In genomic region chr14:32021341-32021740, GRCh38 we compare ENCODE assay signal across 20 cellular contexts. TPM values are rescaled to one million over a fixed set of nuclear protein-coding genes. Genes with fewer than 3 reads are reported as not detected.
A peak's percentile ranks its signal among the peaks of the same experiment; 100 is the strongest.
DNase-seq lines count a peak whose midpoint lies in the region; ATAC-seq, FAIRE-seq and TF ChIP-seq lines count a peak whose summit lies in the region.
"Had no signal": no experiment of that assay in that cellular context is flagged by ENCODE, and none has a peak within 500 bp of the region (broad histone marks: within the 10 kb centered on the region; RNA-seq: fewer than 3 reads in every experiment).

No MANE protein-coding gene starts in this region.

- H3K27ac ChIP-seq in A549 (peak overlapping the region; percentile 50 to 54; a peak in 4 of 6 replicates), HUES64 (ENCODE audit: low read depth, low read length) (peak overlapping the region; percentile 55; the same call in 1 of the 2 replicates), astrocyte (ENCODE audit: low read depth, low read length) (no peak overlapping the region), mesendoderm (ENCODE audit: low read depth, low read length) (peak overlapping the region; percentile 30)
- H3K27ac ChIP-seq: RWPE1, SJCRH30 had no signal

- no peak for TF ChIP-seq RAD21 in A549 (conservative IDR thresholded peaks at IDR 0.05 in 1 of 2, IDR thresholded peaks at IDR 0.05 in 1 of 2)

- no peak overlapping the region for H3K4me2 ChIP-seq in A549
- H3K4me2 ChIP-seq in astrocyte (ENCODE audit: low read length): no peak overlapping the region
- no peak overlapping the region for H3K4me2 ChIP-seq in mesendoderm (ENCODE audit: low read length)

- no peak overlapping the region for H4K8ac ChIP-seq in mesendoderm (ENCODE audit: low read depth, low read length)

- H3K4me1 Mint-ChIP-seq in astrocyte (ENCODE audit: low read depth, unreplicated experiment): peaks cover under 1% of the 10 kb centered on the region
- H3K4me1 Mint-ChIP-seq in stimulated activated effector memory CD8-positive, alpha-beta T cell treated with anti-CD3 and anti-CD28 coated beads, Interleukin-12 subunit alpha, Interleukin-12 subunit beta, amount 100 ng/mL, for 72 hours: no peaks in the 10 kb centered on the region

- H3K9ac ChIP-seq in HUES64 (ENCODE audit: low read depth, low read length): no peak overlapping the region
- no peak overlapping the region for H3K9ac ChIP-seq in astrocyte (ENCODE audit: low read length)
- no peak overlapping the region for H3K9ac ChIP-seq in mesendoderm (ENCODE audit: low read length)

- H3K4me1 ChIP-seq in A549 (peaks cover under 1% of the 10 kb centered on the region; the same call in 1 of the 3 replicates), HUES64 (ENCODE audit: insufficient read depth, low read length) (peaks cover 8% of the 10 kb centered on the region; the same call in 1 of the 2 replicates), astrocyte (ENCODE audit: insufficient read depth, low read length) (no peaks in the 10 kb centered on the region), mesendoderm (ENCODE audit: control insufficient read depth, low read depth, low read length) (no peaks in the 10 kb centered on the region)
- H3K4me1 ChIP-seq: SJCRH30 had no signal

- no peak for FAIRE-seq in A549 (lab: Jason Lieb, UNC)
- no peak for FAIRE-seq in astrocyte (lab: Jason Lieb, UNC)
- FAIRE-seq: GM12891, GM19239 had no signal

- H2BK120ac ChIP-seq in mesendoderm (ENCODE audit: low read depth, low read length): no peak overlapping the region

- H3K4ac ChIP-seq in mesendoderm (ENCODE audit: low read depth, low read length): no peak overlapping the region

- POLR2A ChIA-PET in A549 (lab: Yijun Ruan, JAX): interaction anchor here (0.9 kb wide), 1 partner anchor 11 kb away, joined by 3 read pairs; no protein-coding TSS in a partner anchor

- no peak overlapping the region for H2BK5ac ChIP-seq in mesendoderm (ENCODE audit: low read length)

- H3K27ac Mint-ChIP-seq in astrocyte (ENCODE audit: unreplicated experiment): peak overlapping the region; percentile 84
- no peak overlapping the region for H3K27ac Mint-ChIP-seq in stimulated activated effector memory CD8-positive, alpha-beta T cell treated with anti-CD3 and anti-CD28 coated beads, Interleukin-12 subunit alpha, Interleukin-12 subunit beta, amount 100 ng/mL, for 72 hours
- H3K27ac Mint-ChIP-seq: HFFc6 had no signal

- ATAC-seq in A549: no peak
- no peak for ATAC-seq in omental fat pad (ENCODE audit: low FRiP score)
- no peak for ATAC-seq in stimulated activated effector memory CD8-positive, alpha-beta T cell treated with anti-CD3 and anti-CD28 coated beads, Interleukin-12 subunit alpha, Interleukin-12 subunit beta, amount 100 ng/mL, for 72 hours
- no peak for ATAC-seq in GM21390 (IDR thresholded peaks at IDR 0.05; ENCODE audit: unreplicated experiment)

- H3K27me3 ChIP-seq in HUES64 (ENCODE audit: insufficient read depth, low read length): no peaks in the 10 kb centered on the region
- H3K27me3 ChIP-seq in astrocyte (ENCODE audit: insufficient read depth, low read length): no peaks in the 10 kb centered on the region
- no peaks in the 10 kb centered on the region for H3K27me3 ChIP-seq in mesendoderm (ENCODE audit: insufficient read depth, low read length, poor library complexity)
- H3K27me3 ChIP-seq: SJCRH30 had no signal

- 90% methylated on average over 3 of the region's 3 CpGs for whole genome bisulfite sequencing in A549 (ENCODE audit: missing lambda C conversion rate)
- 92% methylated on average over 3 of the region's 3 CpGs for WGBS in HUES64
- WGBS in mesendoderm (ENCODE audit: extremely low coverage, insufficient coverage, low lambda C conversion rate): no CpG with 5 or more reads among the region's 3 CpGs

- no peak overlapping the region for H2BK15ac ChIP-seq in mesendoderm (replicated peaks; ENCODE audit: low read depth)

- H3K36me3 ChIP-seq in HUES64 (ENCODE audit: insufficient read depth, low read length): no peaks in the 10 kb centered on the region
- H3K36me3 ChIP-seq in astrocyte (ENCODE audit: insufficient read depth, low read length): no peaks in the 10 kb centered on the region
- no peaks in the 10 kb centered on the region for H3K36me3 ChIP-seq in mesendoderm (ENCODE audit: control insufficient read depth, insufficient read depth, low read length)
- H3K36me3 ChIP-seq: SJCRH30 had no signal

- H3K79me2 ChIP-seq in astrocyte (ENCODE audit: insufficient read depth, low read length): no peaks in the 10 kb centered on the region
- no peaks in the 10 kb centered on the region for H3K79me2 ChIP-seq in mesendoderm (ENCODE audit: control insufficient read depth, insufficient read depth, low read length)

- no peaks in the 10 kb centered on the region for H3K9me3 Mint-ChIP-seq in astrocyte (ENCODE audit: unreplicated experiment)
- no peaks in the 10 kb centered on the region for H3K9me3 Mint-ChIP-seq in stimulated activated effector memory CD8-positive, alpha-beta T cell treated with anti-CD3 and anti-CD28 coated beads, Interleukin-12 subunit alpha, Interleukin-12 subunit beta, amount 100 ng/mL, for 72 hours
- H3K9me3 Mint-ChIP-seq: HFFc6 had no signal

- H3K18ac ChIP-seq in mesendoderm (ENCODE audit: low read length): no peak overlapping the region

- H2AFZ ChIP-seq in astrocyte (ENCODE audit: low read depth, low read length): no peak overlapping the region

- no peak overlapping the region for H2AK5ac ChIP-seq in mesendoderm (ENCODE audit: low read length)

- H3K4me3 ChIP-seq in A549: no peak overlapping the region
- no peak overlapping the region for H3K4me3 ChIP-seq in HUES64 (ENCODE audit: low read length)
- H3K4me3 ChIP-seq in astrocyte (ENCODE audit: insufficient read depth, low read depth, low read length): no peak overlapping the region
- H3K4me3 ChIP-seq in mesendoderm (ENCODE audit: low read length): no peak overlapping the region
- H3K4me3 ChIP-seq: SJCRH30 had no signal

- no peak for DNase-seq in A549 (ENCODE audit: low read depth in 1 of 2, low spot score in 1 of 2)
- no peak for DNase-seq in astrocyte (ENCODE audit: low read depth)
- no peak for DNase-seq in mesendoderm
- no peak for DNase-seq in omental fat pad (ENCODE audit: low spot score)
- no peak for DNase-seq in stimulated activated effector memory CD8-positive, alpha-beta T cell treated with anti-CD3 and anti-CD28 coated beads, Interleukin-12 subunit alpha, Interleukin-12 subunit beta, amount 100 ng/mL, for 72 hours (ENCODE audit: low spot score in 2 of 2)
- DNase-seq in NCI-H2081 treated with DMSO at 0.1 percent for 48 hours (lab: John Stamatoyannopoulos, UW): no peak
- DNase-seq: AML-193, DMS79, HFFc6, NCI-H1417 treated with DMSO at 0.1 percent for 48 hours, NCI-H2081, NCI-H226, NCI-H526, SJCRH30 had no signal

- no peak for TF ChIP-seq EP300 in A549 (IDR thresholded peaks at IDR 0.05)

- no peak for TF ChIP-seq POLR2A in A549 (IDR thresholded peaks at IDR 0.05; ENCODE audit: low read length)

- CTCF ChIA-PET in A549 (lab: Yijun Ruan, JAX): interaction anchor here (3.1 kb wide), 1 partner anchor 87 kb away, joined by 11 read pairs; no protein-coding TSS in a partner anchor

- no peak overlapping the region for H3K4me3 Mint-ChIP-seq in astrocyte (ENCODE audit: unreplicated experiment)
- H3K4me3 Mint-ChIP-seq in stimulated activated effector memory CD8-positive, alpha-beta T cell treated with anti-CD3 and anti-CD28 coated beads, Interleukin-12 subunit alpha, Interleukin-12 subunit beta, amount 100 ng/mL, for 72 hours: no peak overlapping the region
- H3K4me3 Mint-ChIP-seq: HFFc6 had no signal

- TF ChIP-seq CTCF in A549 (IDR thresholded peaks at IDR 0.05) (no peak), astrocyte (IDR thresholded peaks at IDR 0.05; ENCODE audit: insufficient read depth, low read depth, low read length) (no peak), omental fat pad (IDR thresholded peaks at IDR 0.05) (no peak)

- H4K20me1 ChIP-seq in astrocyte (ENCODE audit: insufficient read depth, low read length): no peaks in the 10 kb centered on the region

- H3K9me3 ChIP-seq in A549 (peaks cover 17% of the 10 kb centered on the region; the same call in 2 of the 3 replicates), HUES64 (ENCODE audit: insufficient read depth, low read depth, low read length) (peaks cover 12% of the 10 kb centered on the region; the same call in 1 of the 2 replicates), astrocyte (ENCODE audit: insufficient read depth, low read depth, low read length) (no peaks in the 10 kb centered on the region)
- H3K9me3 ChIP-seq: Caco-2 had no signal

- H3K36me3 Mint-ChIP-seq in astrocyte (ENCODE audit: low read depth, unreplicated experiment): peaks cover 2% of the 10 kb centered on the region
- no peaks in the 10 kb centered on the region for H3K36me3 Mint-ChIP-seq in stimulated activated effector memory CD8-positive, alpha-beta T cell treated with anti-CD3 and anti-CD28 coated beads, Interleukin-12 subunit alpha, Interleukin-12 subunit beta, amount 100 ng/mL, for 72 hours

- no peaks in the 10 kb centered on the region for H3K79me1 ChIP-seq in mesendoderm (ENCODE audit: low read length)

- no peak overlapping the region for H3K56ac ChIP-seq in mesendoderm (ENCODE audit: low read length)

- H3K27me3 Mint-ChIP-seq in astrocyte (ENCODE audit: low read depth, unreplicated experiment): no peaks in the 10 kb centered on the region

- no peak overlapping the region for H3K23ac ChIP-seq in mesendoderm (ENCODE audit: low read length)

- no peak overlapping the region for H4K5ac ChIP-seq in mesendoderm (ENCODE audit: low read length)

TF ChIP-seq in A549, 52 proteins besides CTCF, POLR2A, EP300 and RAD21:
- TF ChIP-seq JUNB (IDR thresholded peaks at IDR 0.05) (no peak), MAZ (IDR thresholded peaks at IDR 0.05; ENCODE audit: borderline replicate concordance, low read depth, low read length) (no peak), NFE2L2 (conservative IDR thresholded peaks at IDR 0.05; ENCODE audit: low read length) (no peak), GATA3 (IDR thresholded peaks at IDR 0.05; ENCODE audit: borderline replicate concordance) (no peak), EHF (CRISPR knock-in tag; IDR thresholded peaks at IDR 0.05) (no peak), FOXS1 (CRISPR knock-in tag; IDR thresholded peaks at IDR 0.05) (no peak), RNF2 (IDR thresholded peaks at IDR 0.05; ENCODE audit: borderline replicate concordance, low read depth) (no peak), CHD2 (IDR thresholded peaks at IDR 0.05; ENCODE audit: low read length, partially characterized antibody) (no peak), ZSCAN20 (CRISPR knock-in tag; IDR thresholded peaks at IDR 0.05) (no peak)

RNA-seq across cellular contexts. Expression of gene ARHGAP5, which starts 55.8 kb away (rescaled TPM):
- polyA plus RNA-seq in A549 (2011; rRNA removed): 57.3 and 66.1 TPM in 2 replicates
- polyA plus RNA-seq in A549 (2012; cell fraction: cytosol; rRNA removed): 5.1 and 5.8 TPM in 2 replicates
- 4.5 and 9.6 TPM in 2 replicates for polyA plus RNA-seq in A549 (2012; cell fraction: nucleus; rRNA removed)
- 32.5 to 33.6 TPM (median 33.0 TPM) in 3 replicates for polyA plus RNA-seq in A549 (2017; fragmentation: RNase III; extraction: RNeasy Plus Mini Kit Qiagen cat#74134 plus additional on column Dnase treatment)
- 44.1 and 51.3 TPM in 2 replicates for polyA minus RNA-seq in A549 (2011; rRNA and poly(A)+ RNA removed)
- polyA plus RNA-seq in HUES64 (2013, experiment 1 of 2): 33.8 TPM
- 36.1 TPM for polyA plus RNA-seq in HUES64 (2013, experiment 2 of 2)
- total RNA-seq in astrocyte: 127 and 140 TPM in 2 replicates
- polyA plus RNA-seq in mesendoderm (2013, experiment 1 of 2): 28.2 TPM
- 29.9 TPM for polyA plus RNA-seq in mesendoderm (2013, experiment 2 of 2)
- 100 to 1,000 TPM; 116 to 125 (median 121) TPM for total RNA-seq in omental fat pad
